ENCODE assay signal across 8 cellular contexts in the genomic region with DNA sequence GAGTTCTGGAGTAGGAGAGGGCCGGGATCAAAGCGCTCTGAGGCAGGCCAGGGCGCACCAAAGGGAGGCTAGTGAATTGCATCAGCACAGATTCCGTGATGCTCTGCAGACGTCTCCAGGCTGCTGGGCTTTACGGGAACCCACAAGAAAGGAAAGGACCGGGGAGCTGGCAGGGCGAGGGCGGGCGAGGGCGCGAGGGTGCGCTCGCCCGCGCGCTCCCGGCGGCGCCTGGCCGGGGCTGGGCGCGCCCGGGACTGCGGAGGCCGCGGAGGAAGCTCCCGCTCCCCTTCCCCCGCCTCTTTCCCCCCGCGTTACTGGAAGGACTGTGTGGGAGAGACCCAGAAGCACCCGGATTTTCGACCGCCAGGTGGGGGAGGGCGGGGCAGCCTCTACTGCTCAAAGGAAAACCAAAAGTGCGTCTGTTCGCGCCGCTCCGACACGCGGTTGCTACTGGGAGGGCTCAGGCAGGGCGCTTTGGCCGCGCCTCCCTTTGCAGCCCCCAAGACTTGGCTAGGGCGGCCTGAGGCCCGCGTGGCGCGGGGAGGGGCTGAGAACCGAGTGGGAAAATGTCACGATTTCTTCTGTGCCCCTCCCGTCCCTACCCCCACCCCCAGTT. TPM values are rescaled to one million over a fixed set of nuclear protein-coding genes. Genes with fewer than 3 reads are reported as not detected.
DNase-seq lines count a peak whose midpoint lies in the region; ATAC-seq and TF ChIP-seq lines count a peak whose summit lies in the region.

No MANE protein-coding gene starts in this region.

- peak overlapping the region; percentile 95 for H3K56ac ChIP-seq in IMR-90 (ENCODE audit: extremely low read depth, insufficient read depth, low read length)

- H4K8ac ChIP-seq in IMR-90 (ENCODE audit: low read depth in 2 of 2, low read length in 2 of 2) = peak overlapping the region; percentile 89 to 95

- H2AK9ac ChIP-seq in IMR-90 (replicated peaks; ENCODE audit: low read depth, low read length, poor library complexity) = peak overlapping the region; percentile 94

- peak overlapping the region; percentile 99 for H3K14ac ChIP-seq in IMR-90 (replicated peaks; ENCODE audit: low read depth, low read length)

- H4K91ac ChIP-seq in IMR-90 (ENCODE audit: insufficient read depth, low read depth, low read length) = peak overlapping the region; percentile 94

- H3K79me1 ChIP-seq in IMR-90 (ENCODE audit: low read depth in 1 of 2, low read length in 2 of 2) = peaks cover 0 to 12% of the 10 kb centered on the region in 2 experiments; a peak in 1 of 4 replicates

- no TSS peak for BruUV-seq in IMR-90 (replicated peaks; lab: Mats Ljungman, UMichigan)

- peak; percentile 1; the same call in 1 of the 2 replicates for TF ChIP-seq RAD21 in IMR-90 (IDR thresholded peaks at IDR 0.05; ENCODE audit: low read length)

- H3K27ac ChIP-seq in IMR-90 (ENCODE audit: insufficient read depth, low read length) = peak overlapping the region; percentile 77
- H3K27ac ChIP-seq in thoracic aorta = peak overlapping the region; percentile 99

- H3K9me3 ChIP-seq in IMR-90 (ENCODE audit: control insufficient read depth, insufficient read depth, low read length) (no peaks in the 10 kb centered on the region), thoracic aorta (no peaks in the 10 kb centered on the region)

- peaks cover 7% of the 10 kb centered on the region; the same call in 1 of the 2 replicates for H3K36me3 ChIP-seq in IMR-90 (ENCODE audit: control insufficient read depth, insufficient read depth, low read length)
- no peaks in the 10 kb centered on the region for H3K36me3 ChIP-seq in thoracic aorta

- POLR2A ChIA-PET in GM10248 (lab: Yijun Ruan, JAX) (no interaction called here), IMR-90 (lab: Charles Lee; ENCODE audit: unreplicated experiment) (interaction anchor here (0.5 to 0.6 kb wide), 2 partner anchors 144 to 492 kb away, joined by 3 read pairs; no protein-coding TSS in a partner anchor)

- peaks cover 27% of the 10 kb centered on the region for H3K4me1 Mint-ChIP-seq in activated naive CD8-positive, alpha-beta T cell (ENCODE audit: low read depth)
- peaks cover 30% of the 10 kb centered on the region for H3K4me1 Mint-ChIP-seq in osteocyte (ENCODE audit: unreplicated experiment)

- peak overlapping the region; percentile 85; the same call in 2 of the 3 replicates for H2BK15ac ChIP-seq in IMR-90 (ENCODE audit: low read depth, low read length)

- peaks cover 13% of the 10 kb centered on the region; the same call in 1 of the 2 replicates for H4K20me1 ChIP-seq in IMR-90 (ENCODE audit: insufficient read depth, low read length)

- H2BK120ac ChIP-seq in IMR-90 (ENCODE audit: low read depth, low read length) = peak overlapping the region; percentile 93

- DNase-seq in GM10248 (ENCODE audit: extremely low spot score) = peak; percentile 74
- peak; percentile 91 for DNase-seq in IMR-90
- peak; percentile 50 for DNase-seq in SK-N-DZ (ENCODE audit: low spot score)
- DNase-seq in head of caudate nucleus = peak; percentile 39 to 90 (median 70)
- peak; percentile 88 for DNase-seq in osteocyte (ENCODE audit: extremely low spot score, unreplicated experiment)
- peak; percentile 84 for DNase-seq in thoracic aorta (ENCODE audit: low spot score)

- H3K9me1 ChIP-seq in IMR-90 (ENCODE audit: insufficient read depth, low read length) = peaks cover 19% of the 10 kb centered on the region

- peak overlapping the region; percentile 84 for H3K4me3 Mint-ChIP-seq in activated naive CD8-positive, alpha-beta T cell
- H3K4me3 Mint-ChIP-seq in osteocyte (ENCODE audit: unreplicated experiment) = peak overlapping the region; percentile 82

- peak overlapping the region; percentile 98 for H3K4ac ChIP-seq in IMR-90 (ENCODE audit: low read depth, low read length)

- H4K5ac ChIP-seq in IMR-90 (ENCODE audit: low read depth, low read length) = peak overlapping the region; percentile 69

- H2BK5ac ChIP-seq in IMR-90 (ENCODE audit: low read depth, low read length, poor library complexity, severe bottlenecking) = peak overlapping the region; percentile 73

- H2AK5ac ChIP-seq in IMR-90 (ENCODE audit: low read depth, low read length) = peak overlapping the region; percentile 90

- no peaks in the 10 kb centered on the region for H3K9me3 Mint-ChIP-seq in activated naive CD8-positive, alpha-beta T cell (ENCODE audit: low read depth)
- H3K9me3 Mint-ChIP-seq in osteocyte (ENCODE audit: unreplicated experiment) = no peaks in the 10 kb centered on the region

- dilution Hi-C loops in IMR-90 (cut with HindIII; ENCODE audit: low sequenced_read_pairs, unreplicated experiment) = no loop called here

- H3K27me3 ChIP-seq in IMR-90 (ENCODE audit: control insufficient read depth, insufficient read depth, low read length) = no peaks in the 10 kb centered on the region
- no peaks in the 10 kb centered on the region for H3K27me3 ChIP-seq in thoracic aorta (replicated peaks; ENCODE audit: insufficient read depth)

- H3K27ac Mint-ChIP-seq in activated naive CD8-positive, alpha-beta T cell = peak overlapping the region; percentile 87
- peak overlapping the region; percentile 96 for H3K27ac Mint-ChIP-seq in osteocyte (ENCODE audit: unreplicated experiment)

- peak overlapping the region; percentile 72 for H3K18ac ChIP-seq in IMR-90 (ENCODE audit: low read depth, low read length)

- peak; percentile 8 for ATAC-seq in IMR-90 (ENCODE audit: low read depth)
- ATAC-seq in thoracic aorta (ENCODE audit: insufficient number of reproducible peaks, low FRiP score, low read depth) = peak; percentile 7
- no peak for ATAC-seq in GM21825 (IDR thresholded peaks at IDR 0.05; ENCODE audit: unreplicated experiment)

- H3K4me2 ChIP-seq in IMR-90 (ENCODE audit: low read depth, low read length) = peak overlapping the region; percentile 78

- intact Hi-C loops in IMR-90 (cut with micrococcal nuclease) (loop anchor here (1.0 to 10.0 kb wide), 6 partner anchors 52 to 435 kb away; no protein-coding TSS in a partner anchor), head of caudate nucleus (cut with DNase I) (loop anchor here (2.0 kb wide), 1 partner anchor 500 kb away; the partner anchor contains the start of genes BABAM2 and RBKS)

- H3K4me3 ChIP-seq in IMR-90 (ENCODE audit: insufficient read depth, low read depth, low read length) (peak overlapping the region; percentile 91), thoracic aorta (peak overlapping the region; percentile 97)

- in situ Hi-C loops in IMR-90 (cut with MboI; ENCODE audit: low sequenced_read_pairs) = loop anchor here (10.0 kb wide), 1 partner anchor 426 kb away; no protein-coding TSS in a partner anchor

- CTCF ChIA-PET in GM10248 (lab: Yijun Ruan, JAX) (interaction anchor here (1.9 kb wide), 1 partner anchor 636 kb away, joined by 5 read pairs; no protein-coding TSS in a partner anchor), IMR-90 (lab: Yijun Ruan, JAX) (interaction anchor here (0.7 to 1.4 kb wide), 2 partner anchors 63 to 151 kb away, joined by 3 read pairs; no protein-coding TSS in a partner anchor)

- H2AFZ ChIP-seq in IMR-90 (replicated peaks; ENCODE audit: low read length, poor library complexity) = peak overlapping the region; percentile 83

- H3K9ac ChIP-seq in IMR-90 (ENCODE audit: low read depth, low read length) = peak overlapping the region; percentile 68

- no peaks in the 10 kb centered on the region for H3K27me3 Mint-ChIP-seq in activated naive CD8-positive, alpha-beta T cell
- no peaks in the 10 kb centered on the region for H3K27me3 Mint-ChIP-seq in osteocyte (ENCODE audit: unreplicated experiment)

- TF ChIP-seq CTCF in GM10248 (IDR thresholded peaks at IDR 0.05; ENCODE audit: control extremely low read depth, extremely low read depth, low read depth, missing control alignments) = no peak
- no peak; the same call in 1 of the 2 replicates for TF ChIP-seq CTCF in IMR-90 (conservative IDR thresholded peaks at IDR 0.05; ENCODE audit: low read depth, low read length)
- TF ChIP-seq CTCF in osteocyte (IDR thresholded peaks at IDR 0.05) = no peak
- peak; percentile 28 for TF ChIP-seq CTCF in thoracic aorta (IDR thresholded peaks at IDR 0.05)

- H3K4me1 ChIP-seq in IMR-90 (ENCODE audit: control insufficient read depth, insufficient read depth, low read length) (peaks cover 15% of the 10 kb centered on the region), thoracic aorta (ENCODE audit: control insufficient read depth in 1 of 2, low read depth in 2 of 2) (peaks cover 5 to 10% of the 10 kb centered on the region in 2 donors)

- 4% methylated on average over 16 of the region's 53 CpGs; no CpG with 5 or more reads in 1 of the 2 experiments for WGBS in IMR-90 (ENCODE audit: extremely low coverage in 2 of 2, insufficient read length in 1 of 2), 2 experiments

- H2BK20ac ChIP-seq in IMR-90 (ENCODE audit: low read depth, low read length) = peak overlapping the region; percentile 78; the same call in 1 of the 2 replicates

- no peaks in the 10 kb centered on the region for H3K36me3 Mint-ChIP-seq in activated naive CD8-positive, alpha-beta T cell
- peaks cover 1% of the 10 kb centered on the region for H3K36me3 Mint-ChIP-seq in osteocyte (ENCODE audit: unreplicated experiment)

- H3K23ac ChIP-seq in IMR-90 (ENCODE audit: low read depth, low read length) = peak overlapping the region; percentile 96

- peak; percentile 74 for TF ChIP-seq POLR2A in IMR-90 (IDR thresholded peaks at IDR 0.05; ENCODE audit: low read depth, low read length)

TF ChIP-seq in IMR-90, 13 proteins besides CTCF, POLR2A, EP300 and RAD21 (continues in another document):
- TF ChIP-seq NFE2L2 (IDR thresholded peaks at IDR 0.05; ENCODE audit: low read depth, low read length) = peak; percentile 0; the same call in 1 of the 2 replicates
- peak; percentile 46; the same call in 1 of the 2 replicates for TF ChIP-seq MXI1 (IDR thresholded peaks at IDR 0.05; ENCODE audit: borderline replicate concordance, low read depth, low read length)
- no peak for TF ChIP-seq ELK1 (IDR thresholded peaks at IDR 0.05; ENCODE audit: borderline replicate concordance, low read depth, low read length)
- TF ChIP-seq RCOR1 (IDR thresholded peaks at IDR 0.05; ENCODE audit: insufficient replicate concordance, low read length) = no peak

RNA-seq across cellular contexts. Expression of gene FOSL2, which starts 2.3 kb away (rescaled TPM):
- total RNA-seq in IMR-90 (2012; rRNA removed) = 31.4 and 32.2 TPM in 2 replicates
- polyA plus RNA-seq in IMR-90 (2012; rRNA removed) = 46.3 and 51.1 TPM in 2 replicates
- polyA plus RNA-seq in IMR-90 (2012; cell fraction: cytosol; rRNA removed) = 52.1 and 52.3 TPM in 2 replicates
- 91.1 and 119 TPM in 2 replicates for polyA plus RNA-seq in IMR-90 (2012; cell fraction: nucleus; rRNA removed; ENCODE audit: low replicate concordance)
- polyA plus RNA-seq in SK-N-DZ (2014; cell fraction: cytosol; rRNA removed) = 0.57 and 0.89 TPM in 2 replicates
- polyA plus RNA-seq in SK-N-DZ (2014; cell fraction: nucleus; rRNA removed) = 0.38 and 1.3 TPM in 2 replicates
- 82.6 and 83.2 TPM in 2 replicates for total RNA-seq in osteocyte
- 100 to 1,000 TPM; 188 to 311 TPM for total RNA-seq in thoracic aorta
